In the genomic region with DNA sequence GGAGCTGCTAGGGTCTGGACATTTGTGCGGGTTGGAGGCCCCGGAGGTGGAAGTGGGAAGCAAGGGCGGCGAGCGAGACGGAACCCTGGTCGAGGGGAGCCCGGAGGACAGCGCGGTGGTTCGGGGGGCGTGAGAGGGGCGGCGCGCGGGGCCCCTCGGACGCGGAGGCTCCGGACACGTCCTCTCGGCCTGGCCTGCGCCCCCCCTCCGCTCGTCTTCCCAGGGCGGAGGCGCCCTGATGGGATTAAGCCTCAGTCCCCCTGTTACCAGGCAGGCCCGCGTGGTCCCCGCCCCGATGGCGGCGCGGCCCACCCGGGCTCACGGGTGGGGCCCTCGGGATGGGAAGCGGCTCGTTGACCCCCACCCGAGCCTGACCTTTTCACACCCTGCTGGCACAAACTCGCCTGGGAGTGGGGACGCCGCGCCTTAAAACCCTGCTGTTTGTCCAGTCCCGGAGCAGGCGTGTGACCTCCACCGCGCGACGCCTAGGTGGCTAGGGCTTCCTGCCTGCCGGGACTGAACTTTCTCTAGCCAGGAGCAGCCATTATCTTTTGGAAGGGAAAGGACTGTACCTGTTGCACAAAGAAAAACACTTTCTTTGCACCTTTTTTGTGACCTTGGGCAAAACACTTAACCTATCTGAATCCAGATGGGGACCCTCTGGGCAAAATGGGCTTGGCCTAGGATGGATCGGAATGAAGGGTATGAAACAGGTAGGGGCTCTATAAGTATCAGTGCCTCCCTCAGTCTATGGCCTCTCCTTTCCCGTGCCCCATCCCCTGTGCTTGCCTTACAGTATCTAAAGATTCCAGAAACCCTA, we compare ENCODE assay signal across 1 cellular context.
TF ChIP-seq lines count a peak whose summit lies in the region.

No MANE protein-coding gene starts in this region.

TF ChIP-seq in HepG2, 621 proteins besides CTCF, POLR2A, EP300 and RAD21 (continues in another document):
- TF ChIP-seq ZNF737 (CRISPR knock-in tag; IDR thresholded peaks at IDR 0.05; ENCODE audit: borderline replicate concordance) (no peak; the same call in 1 of the 2 replicates), MEF2D (CRISPR knock-in tag; IDR thresholded peaks at IDR 0.05) (no peak), ZNF709 (CRISPR knock-in tag; IDR thresholded peaks at IDR 0.05) (0 out of 2 replicates have a peak, but pooled peaks have one; percentile 5), GABPB1 (CRISPR knock-in tag; IDR thresholded peaks at IDR 0.05) (peak; percentile 57; the same call in 1 of the 2 replicates), ZSCAN12 (CRISPR knock-in tag; IDR thresholded peaks at IDR 0.05) (0 out of 2 replicates have a peak, but pooled peaks have one; percentile 19), KLF9 (CRISPR knock-in tag; IDR thresholded peaks at IDR 0.05; ENCODE audit: low read depth) (no peak), FOXA3 (CRISPR knock-in tag; IDR thresholded peaks at IDR 0.05) (no peak), MIXL1 (CRISPR knock-in tag; IDR thresholded peaks at IDR 0.05) (no peak), FOXC1 (CRISPR knock-in tag; IDR thresholded peaks at IDR 0.05; ENCODE audit: borderline replicate concordance) (0 out of 2 replicates have a peak, but pooled peaks have one; percentile 31), TMF1 (CRISPR knock-in tag; IDR thresholded peaks at IDR 0.05; ENCODE audit: low read depth) (no peak), AGO1 (IDR thresholded peaks at IDR 0.05; ENCODE audit: low read depth, low read length, poor library complexity, severe bottlenecking) (no peak), PPARG (CRISPR knock-in tag; conservative IDR thresholded peaks at IDR 0.05) (no peak), ZFP41 (CRISPR knock-in tag; IDR thresholded peaks at IDR 0.05; ENCODE audit: borderline replicate concordance) (no peak), ZNF615 (CRISPR knock-in tag; IDR thresholded peaks at IDR 0.05; ENCODE audit: borderline replicate concordance) (no peak), KAT8 (CRISPR knock-in tag; IDR thresholded peaks at IDR 0.05) (no peak), ZNF790 (CRISPR knock-in tag; IDR thresholded peaks at IDR 0.05; ENCODE audit: borderline replicate concordance) (peak; percentile 54; the same call in 1 of the 2 replicates), NR2F6 (IDR thresholded peaks at IDR 0.05) (peak; percentile 19), NR2F6 (CRISPR knock-in tag; IDR thresholded peaks at IDR 0.05) (no peak), ZNF446 (CRISPR knock-in tag; IDR thresholded peaks at IDR 0.05) (no peak; the same call in 1 of the 2 replicates), ZNF331 (CRISPR knock-in tag; IDR thresholded peaks at IDR 0.05) (peak; percentile 5; the same call in 1 of the 2 replicates), ZNF34 (CRISPR knock-in tag; IDR thresholded peaks at IDR 0.05; ENCODE audit: borderline replicate concordance) (no peak)
- TF ChIP-seq, protein P1, sequence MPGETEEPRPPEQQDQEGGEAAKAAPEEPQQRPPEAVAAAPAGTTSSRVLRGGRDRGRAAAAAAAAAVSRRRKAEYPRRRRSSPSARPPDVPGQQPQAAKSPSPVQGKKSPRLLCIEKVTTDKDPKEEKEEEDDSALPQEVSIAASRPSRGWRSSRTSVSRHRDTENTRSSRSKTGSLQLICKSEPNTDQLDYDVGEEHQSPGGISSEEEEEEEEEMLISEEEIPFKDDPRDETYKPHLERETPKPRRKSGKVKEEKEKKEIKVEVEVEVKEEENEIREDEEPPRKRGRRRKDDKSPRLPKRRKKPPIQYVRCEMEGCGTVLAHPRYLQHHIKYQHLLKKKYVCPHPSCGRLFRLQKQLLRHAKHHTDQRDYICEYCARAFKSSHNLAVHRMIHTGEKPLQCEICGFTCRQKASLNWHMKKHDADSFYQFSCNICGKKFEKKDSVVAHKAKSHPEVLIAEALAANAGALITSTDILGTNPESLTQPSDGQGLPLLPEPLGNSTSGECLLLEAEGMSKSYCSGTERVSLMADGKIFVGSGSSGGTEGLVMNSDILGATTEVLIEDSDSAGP (CRISPR knock-in tag; IDR thresholded peaks at IDR 0.05; ENCODE audit: borderline replicate concordance), result 0 out of 2 replicates have a peak, but pooled peaks have one; percentile 57
- TF ChIP-seq, protein P2, sequence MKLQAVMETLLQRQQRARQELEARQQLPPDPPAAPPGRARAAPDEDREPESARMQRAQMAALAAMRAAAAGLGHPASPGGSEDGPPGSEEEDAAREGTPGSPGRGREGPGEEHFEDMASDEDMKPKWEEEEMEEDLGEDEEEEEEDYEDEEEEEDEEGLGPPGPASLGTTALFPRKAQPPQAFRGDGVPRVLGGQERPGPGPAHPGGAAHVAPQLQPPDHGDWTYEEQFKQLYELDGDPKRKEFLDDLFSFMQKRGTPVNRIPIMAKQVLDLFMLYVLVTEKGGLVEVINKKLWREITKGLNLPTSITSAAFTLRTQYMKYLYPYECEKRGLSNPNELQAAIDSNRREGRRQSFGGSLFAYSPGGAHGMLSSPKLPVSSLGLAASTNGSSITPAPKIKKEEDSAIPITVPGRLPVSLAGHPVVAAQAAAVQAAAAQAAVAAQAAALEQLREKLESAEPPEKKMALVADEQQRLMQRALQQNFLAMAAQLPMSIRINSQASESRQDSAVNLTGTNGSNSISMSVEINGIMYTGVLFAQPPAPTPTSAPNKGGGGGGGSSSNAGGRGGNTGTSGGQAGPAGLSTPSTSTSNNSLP (IDR thresholded peaks at IDR 0.05; ENCODE audit: low read depth, low read length), result no peak
- TF ChIP-seq, protein P3, sequence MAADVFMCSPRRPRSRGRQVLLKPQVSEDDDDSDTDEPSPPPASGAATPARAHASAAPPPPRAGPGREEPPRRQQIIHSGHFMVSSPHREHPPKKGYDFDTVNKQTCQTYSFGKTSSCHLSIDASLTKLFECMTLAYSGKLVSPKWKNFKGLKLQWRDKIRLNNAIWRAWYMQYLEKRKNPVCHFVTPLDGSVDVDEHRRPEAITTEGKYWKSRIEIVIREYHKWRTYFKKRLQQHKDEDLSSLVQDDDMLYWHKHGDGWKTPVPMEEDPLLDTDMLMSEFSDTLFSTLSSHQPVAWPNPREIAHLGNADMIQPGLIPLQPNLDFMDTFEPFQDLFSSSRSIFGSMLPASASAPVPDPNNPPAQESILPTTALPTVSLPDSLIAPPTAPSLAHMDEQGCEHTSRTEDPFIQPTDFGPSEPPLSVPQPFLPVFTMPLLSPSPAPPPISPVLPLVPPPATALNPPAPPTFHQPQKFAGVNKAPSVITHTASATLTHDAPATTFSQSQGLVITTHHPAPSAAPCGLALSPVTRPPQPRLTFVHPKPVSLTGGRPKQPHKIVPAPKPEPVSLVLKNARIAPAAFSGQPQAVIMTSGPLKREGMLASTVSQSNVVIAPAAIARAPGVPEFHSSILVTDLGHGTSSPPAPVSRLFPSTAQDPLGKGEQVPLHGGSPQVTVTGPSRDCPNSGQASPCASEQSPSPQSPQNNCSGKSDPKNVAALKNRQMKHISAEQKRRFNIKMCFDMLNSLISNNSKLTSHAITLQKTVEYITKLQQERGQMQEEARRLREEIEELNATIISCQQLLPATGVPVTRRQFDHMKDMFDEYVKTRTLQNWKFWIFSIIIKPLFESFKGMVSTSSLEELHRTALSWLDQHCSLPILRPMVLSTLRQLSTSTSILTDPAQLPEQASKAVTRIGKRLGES (CRISPR knock-in tag; IDR thresholded peaks at IDR 0.05; ENCODE audit: borderline replicate concordance), result no peak; the same call in 1 of the 2 replicates
- TF ChIP-seq, protein P4, sequence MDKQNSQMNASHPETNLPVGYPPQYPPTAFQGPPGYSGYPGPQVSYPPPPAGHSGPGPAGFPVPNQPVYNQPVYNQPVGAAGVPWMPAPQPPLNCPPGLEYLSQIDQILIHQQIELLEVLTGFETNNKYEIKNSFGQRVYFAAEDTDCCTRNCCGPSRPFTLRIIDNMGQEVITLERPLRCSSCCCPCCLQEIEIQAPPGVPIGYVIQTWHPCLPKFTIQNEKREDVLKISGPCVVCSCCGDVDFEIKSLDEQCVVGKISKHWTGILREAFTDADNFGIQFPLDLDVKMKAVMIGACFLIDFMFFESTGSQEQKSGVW (CRISPR knock-in tag; IDR thresholded peaks at IDR 0.05; ENCODE audit: borderline replicate concordance), result no peak
- TF ChIP-seq, protein P5, sequence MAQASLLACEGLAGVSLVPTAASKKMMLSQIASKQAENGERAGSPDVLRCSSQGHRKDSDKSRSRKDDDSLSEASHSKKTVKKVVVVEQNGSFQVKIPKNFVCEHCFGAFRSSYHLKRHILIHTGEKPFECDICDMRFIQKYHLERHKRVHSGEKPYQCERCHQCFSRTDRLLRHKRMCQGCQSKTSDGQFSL (CRISPR knock-in tag; IDR thresholded peaks at IDR 0.05), result peak; percentile 35; the same call in 1 of the 2 replicates
- TF ChIP-seq, protein P6, sequence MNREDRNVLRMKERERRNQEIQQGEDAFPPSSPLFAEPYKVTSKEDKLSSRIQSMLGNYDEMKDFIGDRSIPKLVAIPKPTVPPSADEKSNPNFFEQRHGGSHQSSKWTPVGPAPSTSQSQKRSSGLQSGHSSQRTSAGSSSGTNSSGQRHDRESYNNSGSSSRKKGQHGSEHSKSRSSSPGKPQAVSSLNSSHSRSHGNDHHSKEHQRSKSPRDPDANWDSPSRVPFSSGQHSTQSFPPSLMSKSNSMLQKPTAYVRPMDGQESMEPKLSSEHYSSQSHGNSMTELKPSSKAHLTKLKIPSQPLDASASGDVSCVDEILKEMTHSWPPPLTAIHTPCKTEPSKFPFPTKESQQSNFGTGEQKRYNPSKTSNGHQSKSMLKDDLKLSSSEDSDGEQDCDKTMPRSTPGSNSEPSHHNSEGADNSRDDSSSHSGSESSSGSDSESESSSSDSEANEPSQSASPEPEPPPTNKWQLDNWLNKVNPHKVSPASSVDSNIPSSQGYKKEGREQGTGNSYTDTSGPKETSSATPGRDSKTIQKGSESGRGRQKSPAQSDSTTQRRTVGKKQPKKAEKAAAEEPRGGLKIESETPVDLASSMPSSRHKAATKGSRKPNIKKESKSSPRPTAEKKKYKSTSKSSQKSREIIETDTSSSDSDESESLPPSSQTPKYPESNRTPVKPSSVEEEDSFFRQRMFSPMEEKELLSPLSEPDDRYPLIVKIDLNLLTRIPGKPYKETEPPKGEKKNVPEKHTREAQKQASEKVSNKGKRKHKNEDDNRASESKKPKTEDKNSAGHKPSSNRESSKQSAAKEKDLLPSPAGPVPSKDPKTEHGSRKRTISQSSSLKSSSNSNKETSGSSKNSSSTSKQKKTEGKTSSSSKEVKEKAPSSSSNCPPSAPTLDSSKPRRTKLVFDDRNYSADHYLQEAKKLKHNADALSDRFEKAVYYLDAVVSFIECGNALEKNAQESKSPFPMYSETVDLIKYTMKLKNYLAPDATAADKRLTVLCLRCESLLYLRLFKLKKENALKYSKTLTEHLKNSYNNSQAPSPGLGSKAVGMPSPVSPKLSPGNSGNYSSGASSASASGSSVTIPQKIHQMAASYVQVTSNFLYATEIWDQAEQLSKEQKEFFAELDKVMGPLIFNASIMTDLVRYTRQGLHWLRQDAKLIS (CRISPR knock-in tag; IDR thresholded peaks at IDR 0.05), result no peak
- TF ChIP-seq, protein P7, sequence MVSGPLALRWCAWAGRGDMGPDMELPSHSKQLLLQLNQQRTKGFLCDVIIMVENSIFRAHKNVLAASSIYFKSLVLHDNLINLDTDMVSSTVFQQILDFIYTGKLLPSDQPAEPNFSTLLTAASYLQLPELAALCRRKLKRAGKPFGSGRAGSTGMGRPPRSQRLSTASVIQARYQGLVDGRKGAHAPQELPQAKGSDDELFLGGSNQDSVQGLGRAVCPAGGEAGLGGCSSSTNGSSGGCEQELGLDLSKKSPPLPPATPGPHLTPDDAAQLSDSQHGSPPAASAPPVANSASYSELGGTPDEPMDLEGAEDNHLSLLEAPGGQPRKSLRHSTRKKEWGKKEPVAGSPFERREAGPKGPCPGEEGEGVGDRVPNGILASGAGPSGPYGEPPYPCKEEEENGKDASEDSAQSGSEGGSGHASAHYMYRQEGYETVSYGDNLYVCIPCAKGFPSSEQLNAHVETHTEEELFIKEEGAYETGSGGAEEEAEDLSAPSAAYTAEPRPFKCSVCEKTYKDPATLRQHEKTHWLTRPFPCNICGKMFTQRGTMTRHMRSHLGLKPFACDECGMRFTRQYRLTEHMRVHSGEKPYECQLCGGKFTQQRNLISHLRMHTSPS (CRISPR knock-in tag; IDR thresholded peaks at IDR 0.05; ENCODE audit: low read depth), result 0 out of 2 replicates have a peak, but pooled peaks have one; percentile 11
- TF ChIP-seq, protein P8, sequence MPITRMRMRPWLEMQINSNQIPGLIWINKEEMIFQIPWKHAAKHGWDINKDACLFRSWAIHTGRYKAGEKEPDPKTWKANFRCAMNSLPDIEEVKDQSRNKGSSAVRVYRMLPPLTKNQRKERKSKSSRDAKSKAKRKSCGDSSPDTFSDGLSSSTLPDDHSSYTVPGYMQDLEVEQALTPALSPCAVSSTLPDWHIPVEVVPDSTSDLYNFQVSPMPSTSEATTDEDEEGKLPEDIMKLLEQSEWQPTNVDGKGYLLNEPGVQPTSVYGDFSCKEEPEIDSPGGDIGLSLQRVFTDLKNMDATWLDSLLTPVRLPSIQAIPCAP (CRISPR knock-in tag; IDR thresholded peaks at IDR 0.05; ENCODE audit: low read depth), result no peak
- TF ChIP-seq, protein P9, sequence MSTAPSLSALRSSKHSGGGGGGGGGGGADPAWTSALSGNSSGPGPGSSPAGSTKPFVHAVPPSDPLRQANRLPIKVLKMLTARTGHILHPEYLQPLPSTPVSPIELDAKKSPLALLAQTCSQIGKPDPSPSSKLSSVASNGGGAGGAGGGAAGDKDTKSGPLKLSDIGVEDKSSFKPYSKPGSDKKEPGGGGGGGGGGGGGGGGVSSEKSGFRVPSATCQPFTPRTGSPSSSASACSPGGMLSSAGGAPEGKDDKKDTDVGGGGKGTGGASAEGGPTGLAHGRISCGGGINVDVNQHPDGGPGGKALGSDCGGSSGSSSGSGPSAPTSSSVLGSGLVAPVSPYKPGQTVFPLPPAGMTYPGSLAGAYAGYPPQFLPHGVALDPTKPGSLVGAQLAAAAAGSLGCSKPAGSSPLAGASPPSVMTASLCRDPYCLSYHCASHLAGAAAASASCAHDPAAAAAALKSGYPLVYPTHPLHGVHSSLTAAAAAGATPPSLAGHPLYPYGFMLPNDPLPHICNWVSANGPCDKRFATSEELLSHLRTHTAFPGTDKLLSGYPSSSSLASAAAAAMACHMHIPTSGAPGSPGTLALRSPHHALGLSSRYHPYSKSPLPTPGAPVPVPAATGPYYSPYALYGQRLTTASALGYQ (CRISPR knock-in tag; IDR thresholded peaks at IDR 0.05), result no peak; the same call in 1 of the 2 replicates
- TF ChIP-seq, protein P10, sequence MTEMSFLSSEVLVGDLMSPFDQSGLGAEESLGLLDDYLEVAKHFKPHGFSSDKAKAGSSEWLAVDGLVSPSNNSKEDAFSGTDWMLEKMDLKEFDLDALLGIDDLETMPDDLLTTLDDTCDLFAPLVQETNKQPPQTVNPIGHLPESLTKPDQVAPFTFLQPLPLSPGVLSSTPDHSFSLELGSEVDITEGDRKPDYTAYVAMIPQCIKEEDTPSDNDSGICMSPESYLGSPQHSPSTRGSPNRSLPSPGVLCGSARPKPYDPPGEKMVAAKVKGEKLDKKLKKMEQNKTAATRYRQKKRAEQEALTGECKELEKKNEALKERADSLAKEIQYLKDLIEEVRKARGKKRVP (CRISPR knock-in tag; IDR thresholded peaks at IDR 0.05), result 0 out of 4 replicates have a peak, but pooled peaks of 1 of the 2 experiments have one; percentile 32
- TF ChIP-seq, protein P11, sequence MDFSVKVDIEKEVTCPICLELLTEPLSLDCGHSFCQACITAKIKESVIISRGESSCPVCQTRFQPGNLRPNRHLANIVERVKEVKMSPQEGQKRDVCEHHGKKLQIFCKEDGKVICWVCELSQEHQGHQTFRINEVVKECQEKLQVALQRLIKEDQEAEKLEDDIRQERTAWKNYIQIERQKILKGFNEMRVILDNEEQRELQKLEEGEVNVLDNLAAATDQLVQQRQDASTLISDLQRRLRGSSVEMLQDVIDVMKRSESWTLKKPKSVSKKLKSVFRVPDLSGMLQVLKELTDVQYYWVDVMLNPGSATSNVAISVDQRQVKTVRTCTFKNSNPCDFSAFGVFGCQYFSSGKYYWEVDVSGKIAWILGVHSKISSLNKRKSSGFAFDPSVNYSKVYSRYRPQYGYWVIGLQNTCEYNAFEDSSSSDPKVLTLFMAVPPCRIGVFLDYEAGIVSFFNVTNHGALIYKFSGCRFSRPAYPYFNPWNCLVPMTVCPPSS (IDR thresholded peaks at IDR 0.05), result no peak
- TF ChIP-seq, protein P12, sequence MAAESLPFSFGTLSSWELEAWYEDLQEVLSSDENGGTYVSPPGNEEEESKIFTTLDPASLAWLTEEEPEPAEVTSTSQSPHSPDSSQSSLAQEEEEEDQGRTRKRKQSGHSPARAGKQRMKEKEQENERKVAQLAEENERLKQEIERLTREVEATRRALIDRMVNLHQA (CRISPR knock-in tag; IDR thresholded peaks at IDR 0.05), result no peak
